15 cellular contexts compared by ENCODE assay signal in genomic region chr2:138522556-138522955, GRCh38. TPM values are rescaled to one million over a fixed set of nuclear protein-coding genes. Genes with fewer than 3 reads are reported as not detected.
DNase-seq lines count a peak whose midpoint lies in the region; ATAC-seq and TF ChIP-seq lines count a peak whose summit lies in the region.
"Had no signal": no experiment of that assay in that cellular context is flagged by ENCODE, and none has a peak within 500 bp of the region (broad histone marks: within the 10 kb centered on the region; RNA-seq: fewer than 3 reads in every experiment).

No MANE protein-coding gene starts in this region.

- DNase-seq in EL (no peak), aorta (no peak), Kasumi-1 (lab: John Stamatoyannopoulos, UW) (no peak), COLO829 (ENCODE audit: low spot score) (no peak)
- DNase-seq: body of pancreas, COR-L47, islet precursor cell, T-cell had no signal

- no peak overlapping the region for H2AFZ ChIP-seq in SU-DHL-6 (ENCODE audit: low read depth, low read length, severe bottlenecking)
- H2AFZ ChIP-seq: parathyroid adenoma had no signal

- H4K20me1 ChIP-seq in SU-DHL-6 (ENCODE audit: low read depth, low read length): peaks cover 24% of the 10 kb centered on the region

- ATAC-seq in GM18517 (IDR thresholded peaks at IDR 0.05; ENCODE audit: unreplicated experiment) (peak; percentile 78), GM21367 (IDR thresholded peaks at IDR 0.05; ENCODE audit: unreplicated experiment) (peak; percentile 69), HG03045 (IDR thresholded peaks at IDR 0.05; ENCODE audit: unreplicated experiment) (peak; percentile 75), aorta (ENCODE audit: low FRiP score) (no peak)
- ATAC-seq: body of pancreas, T-cell had no signal

- WGBS in aorta, 2 donors: 78 to 79% methylated on average over 3 of the region's 3 CpGs

- no peak for TF ChIP-seq CTCF in SU-DHL-6 (IDR thresholded peaks at IDR 0.05; ENCODE audit: insufficient read depth, low read length, poor library complexity, severe bottlenecking)

- H3K4me1 ChIP-seq in aorta (ENCODE audit: control insufficient read depth in 1 of 2, insufficient read depth in 2 of 2, low read length in 2 of 2): peaks cover 0 to 3% of the 10 kb centered on the region in 2 donors
- H3K4me1 ChIP-seq: parathyroid adenoma had no signal

- H3K36me3 ChIP-seq in SU-DHL-6 (ENCODE audit: low read length) (no peaks in the 10 kb centered on the region), aorta (ENCODE audit: control insufficient read depth in 1 of 2, insufficient read depth in 2 of 2, low read length in 1 of 2) (no peaks in the 10 kb centered on the region)
- H3K36me3 ChIP-seq: vagina had no signal

- no peaks in the 10 kb centered on the region for H3K9me3 ChIP-seq in SU-DHL-6 (ENCODE audit: insufficient read depth, low read length)
- no peaks in the 10 kb centered on the region for H3K9me3 ChIP-seq in aorta (ENCODE audit: control insufficient read depth, low read length)
- H3K9me3 ChIP-seq: body of pancreas, esophagus muscularis mucosa, vagina had no signal

- H3K27me3 ChIP-seq in SU-DHL-6 (ENCODE audit: low read length) (no peaks in the 10 kb centered on the region), aorta (ENCODE audit: control insufficient read depth in 1 of 2, insufficient read depth in 2 of 2, low read length in 1 of 2) (no peaks in the 10 kb centered on the region)
- H3K27me3 ChIP-seq: body of pancreas, esophagus muscularis mucosa, vagina had no signal

- H3K9ac ChIP-seq in SU-DHL-6 (ENCODE audit: low read length): peak overlapping the region; percentile 19; the same call in 1 of the 2 replicates
- H3K9ac ChIP-seq: parathyroid adenoma had no signal

- H3K4me2 ChIP-seq in SU-DHL-6 (ENCODE audit: low read depth, low read length, poor library complexity, severe bottlenecking): peak overlapping the region; percentile 52

- H3K4me3 ChIP-seq in SU-DHL-6 (ENCODE audit: insufficient read depth, low read length, poor library complexity, severe bottlenecking) (no peak overlapping the region), aorta (ENCODE audit: low read length in 2 of 2) (no peak overlapping the region)
- H3K4me3 ChIP-seq: body of pancreas, esophagus muscularis mucosa, vagina had no signal

- no peaks in the 10 kb centered on the region for H3K9me2 ChIP-seq in SU-DHL-6 (replicated peaks; ENCODE audit: insufficient read depth, low read length)

- peaks cover 85% of the 10 kb centered on the region for H3K79me2 ChIP-seq in SU-DHL-6 (ENCODE audit: insufficient read depth, low read length)

- no peaks in the 10 kb centered on the region; the same call in 1 of the 2 replicates for H3F3A ChIP-seq in SU-DHL-6 (ENCODE audit: insufficient read depth)

- peak overlapping the region; percentile 26; the same call in 1 of the 2 replicates for H3K27ac ChIP-seq in SU-DHL-6 (ENCODE audit: low read depth, low read length)
- no peak overlapping the region for H3K27ac ChIP-seq in aorta (ENCODE audit: low read depth in 1 of 2, low read length in 2 of 2)
- H3K27ac ChIP-seq: body of pancreas, esophagus muscularis mucosa, parathyroid adenoma, vagina had no signal

- intact Hi-C loops in aorta (cut with DNase I): no loop called here

RNA-seq across cellular contexts. Expression of gene SPOPL, which starts 21.0 kb away (rescaled TPM):
- total RNA-seq in aorta: 10 to 100 TPM; 38.8 to 39.9 TPM
- 10 to 100 TPM in 1 of 2 donors, 1 to 10 TPM in 1; 9.1 to 24.9 TPM for polyA plus RNA-seq in aorta
